Comparison of ENCODE assay signal across 26 cellular contexts in genomic region chr1:116847175-116847574, GRCh38.
A peak's percentile ranks its signal among the peaks of the same experiment; 100 is the strongest.
DNase-seq lines count a peak whose midpoint lies in the region; ATAC-seq, FAIRE-seq and TF ChIP-seq lines count a peak whose summit lies in the region.
"Had no signal": no experiment of that assay in that cellular context is flagged by ENCODE, and none has a peak within 500 bp of the region (broad histone marks: within the 10 kb centered on the region; RNA-seq: fewer than 3 reads in every experiment).

No MANE protein-coding gene starts in this region.

- no peaks in the 10 kb centered on the region for H3K79me2 ChIP-seq in ACC112 (ENCODE audit: control insufficient read depth, insufficient read depth, low read length, unreplicated experiment)

- H3K36me3 ChIP-seq in ACC112 (ENCODE audit: insufficient read depth, low read length) (no peaks in the 10 kb centered on the region), left ventricle myocardium inferior (no peaks in the 10 kb centered on the region), rectal smooth muscle tissue (ENCODE audit: control insufficient read depth, insufficient read depth, low read length) (no peaks in the 10 kb centered on the region)
- H3K36me3 ChIP-seq: BE2C, prostate gland, stomach, WERI-Rb-1 had no signal

- TF ChIP-seq CTCF in left ventricle myocardium inferior (IDR thresholded peaks at IDR 0.05; ENCODE audit: borderline replicate concordance), result no peak

- ATAC-seq in GM18519 (IDR thresholded peaks at IDR 0.05; ENCODE audit: low FRiP score, unreplicated experiment), result no peak

- H3K27ac Mint-ChIP-seq in activated naive CD8-positive, alpha-beta T cell treated with anti-CD3 and anti-CD28 coated beads for 36 hours, result peak overlapping the region; percentile 74
- H3K27ac Mint-ChIP-seq: activated CD4-positive, alpha-beta T cell treated with anti-CD3 and anti-CD28 coated beads, Interleukin-2, amount 10 ng/mL, durations not matched to agents 7 days and 5 days; type B pancreatic cell had no signal

- peak overlapping the region; percentile 40 for H3K27ac ChIP-seq in ACC112 (ENCODE audit: low read depth, low read length)
- H3K27ac ChIP-seq in left ventricle myocardium inferior (replicated peaks), result peak overlapping the region; percentile 61
- H3K27ac ChIP-seq in rectal smooth muscle tissue (ENCODE audit: low read depth, low read length), result peak overlapping the region; percentile 52
- H3K27ac ChIP-seq: prostate gland, stomach, WERI-Rb-1 had no signal

- DNase-seq in activated naive CD8-positive, alpha-beta T cell treated with anti-CD3 and anti-CD28 coated beads for 36 hours, result no peak
- DNase-seq in left ventricle myocardium inferior (no peak), GM19239 (ENCODE audit: insufficient read length, low spot score) (no peak), AG20443 (ENCODE audit: low spot score) (no peak), hippocampal formation (lab: John Stamatoyannopoulos, UW) (no peak)
- DNase-seq: BE2C; DMS153; mucosa of descending colon; NCI-H1048; NCI-H1694 treated with DMSO at 0.1 percent for 48 hours; small intestine; stimulated activated CD4-positive, alpha-beta T cell treated with anti-CD3 and anti-CD28 coated beads, Interleukin-1b, Interleukin-23, amount 100 ng/mL, for 48 hours; stimulated activated CD8-positive, alpha-beta memory T cell treated with anti-CD3 and anti-CD28 coated beads, Interleukin-4, amount 100 ng/mL, for 48 hours; stomach; WERI-Rb-1 had no signal

- peaks cover 15% of the 10 kb centered on the region for H3K4me1 Mint-ChIP-seq in activated naive CD8-positive, alpha-beta T cell treated with anti-CD3 and anti-CD28 coated beads for 36 hours

- no peak overlapping the region for H3K4me3 Mint-ChIP-seq in activated naive CD8-positive, alpha-beta T cell treated with anti-CD3 and anti-CD28 coated beads for 36 hours
- H3K4me3 Mint-ChIP-seq: activated CD4-positive, alpha-beta T cell treated with anti-CD3 and anti-CD28 coated beads, Interleukin-2, amount 10 ng/mL, durations not matched to agents 7 days and 5 days; activated T-helper 1 cell treated with anti-CD3 and anti-CD28 coated beads, Interleukin-12 subunit alpha, Interleukin-12 subunit beta, Interleukin-2, Interleukin-4 antibody, amounts not matched to agents 30 ng/mL and 10 ng/mL and 1 ng/mL, durations not matched to agents 14 hours and 24 hours and 36 hours; type B pancreatic cell had no signal

- H2AFZ ChIP-seq in ACC112 (ENCODE audit: low read length, unreplicated experiment), result peak overlapping the region; percentile 94

- peaks cover 3% of the 10 kb centered on the region for H3K9me3 Mint-ChIP-seq in activated naive CD8-positive, alpha-beta T cell treated with anti-CD3 and anti-CD28 coated beads for 36 hours

- H3K9me3 ChIP-seq in left ventricle myocardium inferior (replicated peaks), result peaks cover 20% of the 10 kb centered on the region
- H3K9me3 ChIP-seq: BE2C, prostate gland had no signal

- intact Hi-C loops in left ventricle myocardium inferior (cut with micrococcal nuclease), result no loop called here

- no peaks in the 10 kb centered on the region for H3K27me3 ChIP-seq in ACC112 (ENCODE audit: insufficient read depth, low read length)
- H3K27me3 ChIP-seq in left ventricle myocardium inferior (ENCODE audit: low read depth), result no peaks in the 10 kb centered on the region
- no peaks in the 10 kb centered on the region for H3K27me3 ChIP-seq in rectal smooth muscle tissue (ENCODE audit: control insufficient read depth, insufficient read depth, low read length)
- H3K27me3 ChIP-seq: BE2C, dorsolateral prefrontal cortex, stomach had no signal

- H3K4me1 ChIP-seq in ACC112 (ENCODE audit: control insufficient read depth, insufficient read depth, low read length, unreplicated experiment), result peaks cover 31% of the 10 kb centered on the region
- no peaks in the 10 kb centered on the region for H3K4me1 ChIP-seq in left ventricle myocardium inferior
- no peaks in the 10 kb centered on the region for H3K4me1 ChIP-seq in rectal smooth muscle tissue (ENCODE audit: control insufficient read depth, insufficient read depth, low read length)
- H3K4me1 ChIP-seq: BE2C, prostate gland, stomach had no signal

- FAIRE-seq in GM19239 (lab: Jason Lieb, UNC), result no peak
- FAIRE-seq: GM12892, H54, keratinocyte, small intestine had no signal

- H3K9ac ChIP-seq in rectal smooth muscle tissue (ENCODE audit: low read length), result no peak overlapping the region

- H3K4me3 ChIP-seq in ACC112 (ENCODE audit: low read depth, low read length) (no peak overlapping the region), left ventricle myocardium inferior (no peak overlapping the region), rectal smooth muscle tissue (ENCODE audit: low read length) (no peak overlapping the region)
- H3K4me3 ChIP-seq: dorsolateral prefrontal cortex, mucosa of descending colon, prostate gland, stomach had no signal

- no peaks in the 10 kb centered on the region for H3K27me3 Mint-ChIP-seq in activated naive CD8-positive, alpha-beta T cell treated with anti-CD3 and anti-CD28 coated beads for 36 hours
- H3K27me3 Mint-ChIP-seq: activated CD4-positive, alpha-beta T cell treated with anti-CD3 and anti-CD28 coated beads, Interleukin-2, amount 10 ng/mL, durations not matched to agents 7 days and 5 days; type B pancreatic cell had no signal

- no peaks in the 10 kb centered on the region for H3K36me3 Mint-ChIP-seq in activated naive CD8-positive, alpha-beta T cell treated with anti-CD3 and anti-CD28 coated beads for 36 hours
- H3K36me3 Mint-ChIP-seq: type B pancreatic cell had no signal
